Comparison of ENCODE assay signal across 2 cellular contexts in the genomic region with DNA sequence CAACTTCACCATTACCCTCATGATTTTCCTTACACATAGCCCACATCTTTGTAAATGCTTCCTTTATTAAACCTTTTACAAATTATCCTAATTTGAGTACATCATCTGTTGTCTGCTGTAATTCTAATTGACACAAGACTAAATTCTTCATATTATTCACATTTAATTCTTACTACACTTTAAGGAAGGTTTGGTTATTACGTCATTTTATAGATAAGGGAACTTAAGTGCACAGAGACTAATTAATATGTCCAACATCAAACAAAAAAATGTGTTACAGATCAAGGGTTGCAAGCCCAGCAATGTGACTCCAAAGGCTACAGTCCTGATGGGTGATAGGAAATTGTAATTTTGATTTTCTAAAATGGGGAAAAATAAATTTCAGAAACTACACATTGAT.
TF ChIP-seq lines count a peak whose summit lies in the region.

No MANE protein-coding gene starts in this region.

TF ChIP-seq in HepG2, 621 proteins besides CTCF, POLR2A, EP300 and RAD21:
- peak; percentile 88 for TF ChIP-seq ATF7 (IDR thresholded peaks at IDR 0.05)
- no peak for TF ChIP-seq ATF7 (CRISPR knock-in tag; IDR thresholded peaks at IDR 0.05)
- no peak for TF ChIP-seq ZNF724P (CRISPR knock-in tag; IDR thresholded peaks at IDR 0.05; ENCODE audit: borderline replicate concordance)
- TF ChIP-seq CREB1 (IDR thresholded peaks at IDR 0.05) = peak; percentile 55; the same call in 1 of the 2 replicates
- TF ChIP-seq CREB1 (CRISPR knock-in tag; IDR thresholded peaks at IDR 0.05) = no peak

TF ChIP-seq in HEK293, 187 proteins besides CTCF, POLR2A, EP300 and RAD21:
- TF ChIP-seq, protein P1, sequence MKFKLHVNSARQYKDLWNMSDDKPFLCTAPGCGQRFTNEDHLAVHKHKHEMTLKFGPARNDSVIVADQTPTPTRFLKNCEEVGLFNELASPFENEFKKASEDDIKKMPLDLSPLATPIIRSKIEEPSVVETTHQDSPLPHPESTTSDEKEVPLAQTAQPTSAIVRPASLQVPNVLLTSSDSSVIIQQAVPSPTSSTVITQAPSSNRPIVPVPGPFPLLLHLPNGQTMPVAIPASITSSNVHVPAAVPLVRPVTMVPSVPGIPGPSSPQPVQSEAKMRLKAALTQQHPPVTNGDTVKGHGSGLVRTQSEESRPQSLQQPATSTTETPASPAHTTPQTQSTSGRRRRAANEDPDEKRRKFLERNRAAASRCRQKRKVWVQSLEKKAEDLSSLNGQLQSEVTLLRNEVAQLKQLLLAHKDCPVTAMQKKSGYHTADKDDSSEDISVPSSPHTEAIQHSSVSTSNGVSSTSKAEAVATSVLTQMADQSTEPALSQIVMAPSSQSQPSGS (tag by site-specific recombination; IDR thresholded peaks at IDR 0.05; ENCODE audit: low read depth) = 0 out of 2 replicates have a peak, but pooled peaks have one; percentile 28
- no peak for TF ChIP-seq ZNF394 (tag by site-specific recombination; IDR thresholded peaks at IDR 0.05; ENCODE audit: borderline replicate concordance)
